In genomic region chr4:118981171-118981838, GRCh38 we compare ENCODE assay signal across 12 cellular contexts.
DNase-seq lines count a peak whose midpoint lies in the region; ATAC-seq and TF ChIP-seq lines count a peak whose summit lies in the region.
"Had no signal": no experiment of that assay in that cellular context is flagged by ENCODE, and none has a peak within 500 bp of the region (broad histone marks: within the 10 kb centered on the region; RNA-seq: fewer than 3 reads in every experiment).

No MANE protein-coding gene starts in this region.

- H3K4me1 Mint-ChIP-seq in T-helper 17 cell: peaks cover 5% of the 10 kb centered on the region
- H3K4me1 Mint-ChIP-seq: CD4-positive, alpha-beta memory T cell; stimulated activated memory B cell treated with anti-CD40 and anti-IgM and Interleukin-4, amounts not matched to agents 10 μg/mL and 1 μg/mL and 100 μg/mL, for 72 hours had no signal

- H3K36me3 Mint-ChIP-seq in T-helper 17 cell (ENCODE audit: low read depth): peaks cover 2% of the 10 kb centered on the region
- H3K36me3 Mint-ChIP-seq: brain; CD4-positive, alpha-beta memory T cell; naive thymus-derived CD8-positive, alpha-beta T cell; stimulated activated memory B cell treated with anti-CD40 and anti-IgM and Interleukin-4, amounts not matched to agents 10 μg/mL and 1 μg/mL and 100 μg/mL, for 72 hours had no signal

- peaks cover 27% of the 10 kb centered on the region for H3K27me3 Mint-ChIP-seq in T-helper 17 cell
- H3K27me3 Mint-ChIP-seq: stimulated activated memory B cell treated with anti-CD40 and anti-IgM and Interleukin-4, amounts not matched to agents 10 μg/mL and 1 μg/mL and 100 μg/mL, for 72 hours had no signal

- H3K9me3 ChIP-seq in gastroesophageal sphincter: no peaks in the 10 kb centered on the region
- H3K9me3 ChIP-seq in T-helper 17 cell (ENCODE audit: control insufficient read depth, low read length, poor library complexity, severe bottlenecking): no peaks in the 10 kb centered on the region
- H3K9me3 ChIP-seq in suprapubic skin: no peaks in the 10 kb centered on the region

- TF ChIP-seq EP300 in gastroesophageal sphincter (IDR thresholded peaks at IDR 0.05) (no peak), suprapubic skin (IDR thresholded peaks at IDR 0.05) (no peak)

- DNase-seq in NCI-H748 (lab: John Stamatoyannopoulos, UW; ENCODE audit: unreplicated experiment) (peak; percentile 87), retina (peak; percentile 85), T-helper 17 cell (no peak), suprapubic skin (ENCODE audit: low spot score in 2 of 2) (no peak), NCI-H2029 treated with DMSO at 0.1 percent for 48 hours (lab: John Stamatoyannopoulos, UW) (no peak)

- peak overlapping the region; percentile 87 to 96 (median 94) for H3K27ac ChIP-seq in gastroesophageal sphincter
- no peak overlapping the region for H3K27ac ChIP-seq in suprapubic skin

- H3K27me3 ChIP-seq in gastroesophageal sphincter (no peaks in the 10 kb centered on the region), suprapubic skin (no peaks in the 10 kb centered on the region)

- H3K4me3 Mint-ChIP-seq in T-helper 17 cell: no peak overlapping the region
- H3K4me3 Mint-ChIP-seq: CD4-positive, alpha-beta memory T cell; naive thymus-derived CD8-positive, alpha-beta T cell; stimulated activated memory B cell treated with anti-CD40 and anti-IgM and Interleukin-4, amounts not matched to agents 10 μg/mL and 1 μg/mL and 100 μg/mL, for 72 hours had no signal

- TF ChIP-seq POLR2A in gastroesophageal sphincter (IDR thresholded peaks at IDR 0.05) (no peak), suprapubic skin (IDR thresholded peaks at IDR 0.05) (no peak)

- peak; percentile 19 for ATAC-seq in GM18511 (IDR thresholded peaks at IDR 0.05; ENCODE audit: unreplicated experiment)
- peak; percentile 29 for ATAC-seq in gastroesophageal sphincter
- no peak for ATAC-seq in GM21619 (IDR thresholded peaks at IDR 0.05; ENCODE audit: unreplicated experiment)
- ATAC-seq in T-helper 17 cell: no peak

- H3K27ac Mint-ChIP-seq in T-helper 17 cell: no peak overlapping the region
- H3K27ac Mint-ChIP-seq: CD4-positive, alpha-beta memory T cell; stimulated activated memory B cell treated with anti-CD40 and anti-IgM and Interleukin-4, amounts not matched to agents 10 μg/mL and 1 μg/mL and 100 μg/mL, for 72 hours had no signal

- no peak for TF ChIP-seq CTCF in gastroesophageal sphincter (IDR thresholded peaks at IDR 0.05)
- no peak for TF ChIP-seq CTCF in suprapubic skin (IDR thresholded peaks at IDR 0.05)

- peak overlapping the region; percentile 15 to 30 for H3K4me3 ChIP-seq in gastroesophageal sphincter
- no peak overlapping the region for H3K4me3 ChIP-seq in suprapubic skin

- WGBS in gastroesophageal sphincter (ENCODE audit: low coverage in 1 of 2), 2 donors: 20 to 39% methylated on average over 3 to 6 of the region's 6 CpGs
- 62% methylated on average over 6 of the region's 6 CpGs for WGBS in suprapubic skin

- peaks cover 8 to 96% (median 33%) of the 10 kb centered on the region in 3 donors for H3K4me1 ChIP-seq in gastroesophageal sphincter
- H3K4me1 ChIP-seq in suprapubic skin: peaks cover 10% of the 10 kb centered on the region

- H3K36me3 ChIP-seq in gastroesophageal sphincter (no peaks in the 10 kb centered on the region), suprapubic skin (no peaks in the 10 kb centered on the region)

Comparison
In these comparisons a context has a peak if more than half of its experiments do, and no peak if none do; other contexts are left out.
1. ATAC-seq: peak in GM18511 (single experiment) and gastroesophageal sphincter (single experiment); none in GM21619 (single experiment) and T-helper 17 cell (single experiment).
2. DNase-seq: peak in NCI-H748 (single experiment) and retina (single experiment); none in T-helper 17 cell (0 of 3), suprapubic skin (0 of 2) and NCI-H2029 treated with DMSO at 0.1 percent for 48 hours (single experiment).